Comparison of ENCODE assay signal across 20 cellular contexts in the genomic region with DNA sequence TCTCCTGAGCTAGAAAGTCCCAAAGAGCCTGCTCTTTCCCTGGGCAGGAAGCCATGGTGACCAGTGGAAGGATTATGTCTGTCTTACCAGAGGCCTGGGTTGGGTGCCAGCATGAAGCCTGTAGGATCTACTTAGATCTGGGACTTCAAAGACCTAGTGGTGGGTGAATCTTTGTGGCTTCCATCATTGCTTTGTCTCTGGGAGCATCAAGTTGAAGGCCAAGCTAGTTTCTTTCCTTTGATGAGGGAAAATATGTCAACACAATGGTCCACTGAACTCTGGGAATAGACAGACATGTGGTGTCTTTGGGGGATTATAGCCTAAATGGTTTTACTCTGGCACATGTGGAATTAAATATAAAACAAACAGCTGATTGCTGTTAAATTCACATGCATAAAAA.
A peak's percentile ranks its signal among the peaks of the same experiment; 100 is the strongest.
DNase-seq lines count a peak whose midpoint lies in the region; ATAC-seq and TF ChIP-seq lines count a peak whose summit lies in the region.
"Had no signal": no experiment of that assay in that cellular context is flagged by ENCODE, and none has a peak within 500 bp of the region (broad histone marks: within the 10 kb centered on the region; RNA-seq: fewer than 3 reads in every experiment).

No MANE protein-coding gene starts in this region.

- POLR2A ChIA-PET in CD8-positive, alpha-beta T cell (lab: Charles Lee) = no interaction called here

- H3K36me3 ChIP-seq in muscle layer of colon (ENCODE audit: insufficient read depth, low read length) (no peaks in the 10 kb centered on the region), tibial nerve (no peaks in the 10 kb centered on the region)
- H3K36me3 ChIP-seq in CD8-positive, alpha-beta T cell (ENCODE audit: insufficient read depth, low read length) = no peaks in the 10 kb centered on the region
- H3K36me3 ChIP-seq: BLaER1 had no signal

- H3K9me3 Mint-ChIP-seq in CD8-positive, alpha-beta T cell = peaks cover 2% of the 10 kb centered on the region

- no peak overlapping the region for H3K27ac Mint-ChIP-seq in CD8-positive, alpha-beta T cell
- H3K27ac Mint-ChIP-seq: B cell; CD4-positive, CD25-positive, alpha-beta regulatory T cell; CD8-positive, alpha-beta memory T cell had no signal

- intact Hi-C loops in CD8-positive, alpha-beta T cell (cut with DNase I, micrococcal nuclease) = no loop called here

- H3K4me1 ChIP-seq in muscle layer of colon (ENCODE audit: insufficient read depth, low read length) = no peaks in the 10 kb centered on the region
- peaks cover 0 to 37% (median 4%) of the 10 kb centered on the region in 4 donors for H3K4me1 ChIP-seq in tibial nerve
- H3K4me1 ChIP-seq in CD8-positive, alpha-beta T cell (ENCODE audit: insufficient read depth, low read length) = no peaks in the 10 kb centered on the region
- H3K4me1 ChIP-seq: BLaER1 had no signal

- no peak for TF ChIP-seq CTCF in tibial nerve (IDR thresholded peaks at IDR 0.05)
- no peak for TF ChIP-seq CTCF in CD8-positive, alpha-beta T cell (IDR thresholded peaks at IDR 0.05)

- H3K9me3 ChIP-seq in muscle layer of colon (ENCODE audit: low read length) = no peaks in the 10 kb centered on the region
- no peaks in the 10 kb centered on the region for H3K9me3 ChIP-seq in tibial nerve
- H3K9me3 ChIP-seq in CD8-positive, alpha-beta T cell (ENCODE audit: low read length) = no peaks in the 10 kb centered on the region
- H3K9me3 ChIP-seq: BLaER1 had no signal

- CTCF ChIA-PET in CD8-positive, alpha-beta T cell (lab: Charles Lee) = interaction anchor here (0.9 to 2.2 kb wide), 2 partner anchors 15 to 45 kb away, joined by 4 to 10 read pairs; no protein-coding TSS in a partner anchor

- H3K4me3 ChIP-seq in muscle layer of colon (ENCODE audit: low read depth in 1 of 2, low read length in 2 of 2) = no peak overlapping the region
- H3K4me3 ChIP-seq in tibial nerve = no peak overlapping the region
- no peak overlapping the region for H3K4me3 ChIP-seq in CD8-positive, alpha-beta T cell (ENCODE audit: low read depth, low read length)
- H3K4me3 ChIP-seq: BLaER1, GM23248 had no signal

- DNase-seq in NCI-H82 (lab: John Stamatoyannopoulos, UW) (peak; percentile 22), NCI-H82 treated with DMSO at 0.1 percent for 48 hours (lab: John Stamatoyannopoulos, UW; ENCODE audit: unreplicated experiment) (no peak), SW480 (ENCODE audit: low spot score) (peak; percentile 15), tibial nerve (ENCODE audit: low spot score in 2 of 2) (no peak), activated gamma-delta T cell treated with Interleukin-2 at 50 U/mL for 16 hours (no peak), SKM-1 (lab: John Stamatoyannopoulos, UW; ENCODE audit: unreplicated experiment) (no peak)
- DNase-seq in CD8-positive, alpha-beta T cell = no peak
- DNase-seq: CD4-positive, CD25-positive, alpha-beta regulatory T cell; CD8-positive, alpha-beta memory T cell; DMS53; DMS79 treated with DMSO at 0.1 percent for 48 hours; GF-D8; GM23248; H7; HCEC 1CT had no signal

- H3K27ac ChIP-seq in muscle layer of colon (ENCODE audit: low read depth, low read length) = peak overlapping the region; percentile 35
- H3K27ac ChIP-seq in tibial nerve = peak overlapping the region in 3 of 4 donors; percentile 20 to 77 (median 52)
- H3K27ac ChIP-seq in CD8-positive, alpha-beta T cell (ENCODE audit: low read depth, low read length) = no peak overlapping the region
- H3K27ac ChIP-seq: 22Rv1, BLaER1, C4-2B, GM23248 had no signal

- no peaks in the 10 kb centered on the region for H3K4me1 Mint-ChIP-seq in CD8-positive, alpha-beta T cell (ENCODE audit: low read depth)
- H3K4me1 Mint-ChIP-seq: B cell; CD4-positive, CD25-positive, alpha-beta regulatory T cell; CD8-positive, alpha-beta memory T cell had no signal

- no peak for ATAC-seq in CD8-positive, alpha-beta T cell

- TF ChIP-seq POLR2A in tibial nerve (IDR thresholded peaks at IDR 0.05) = no peak

- no peak for TF ChIP-seq EP300 in tibial nerve (IDR thresholded peaks at IDR 0.05)

- H3K27me3 Mint-ChIP-seq in CD8-positive, alpha-beta T cell (ENCODE audit: low read depth) = no peaks in the 10 kb centered on the region
- H3K27me3 Mint-ChIP-seq: B cell; CD8-positive, alpha-beta memory T cell had no signal

- H3K27me3 ChIP-seq in muscle layer of colon (ENCODE audit: control insufficient read depth in 1 of 2, insufficient read depth in 2 of 2, low read length in 2 of 2) (no peaks in the 10 kb centered on the region), tibial nerve (no peaks in the 10 kb centered on the region)
- H3K27me3 ChIP-seq in CD8-positive, alpha-beta T cell (ENCODE audit: insufficient read depth, low read length) = no peaks in the 10 kb centered on the region
- H3K27me3 ChIP-seq: BLaER1 had no signal

- H3K9ac ChIP-seq in muscle layer of colon (ENCODE audit: low read length) = no peak overlapping the region
- H3K9ac ChIP-seq: BLaER1, GM23248 had no signal

- H3K36me3 Mint-ChIP-seq in CD8-positive, alpha-beta T cell = no peaks in the 10 kb centered on the region

- H3K4me3 Mint-ChIP-seq in CD8-positive, alpha-beta T cell = no peak overlapping the region
- H3K4me3 Mint-ChIP-seq: B cell; CD4-positive, CD25-positive, alpha-beta regulatory T cell; CD8-positive, alpha-beta memory T cell had no signal

Comparison
In these comparisons a context has a peak if more than half of its experiments do, and no peak if none do; other contexts are left out.
1. DNase-seq: peak in NCI-H82 (single experiment) and SW480 (single experiment); none in NCI-H82 treated with DMSO at 0.1 percent for 48 hours (single experiment), tibial nerve (0 of 2), CD8-positive, alpha-beta T cell (0 of 7), activated gamma-delta T cell treated with Interleukin-2 at 50 U/mL for 16 hours (single experiment) and SKM-1 (single experiment).